Comparison of ENCODE assay signal across 29 cellular contexts in genomic region chr20:37636212-37636975, GRCh38.
"Had no signal": no experiment of that assay in that cellular context is flagged by ENCODE, and none has a peak within 500 bp of the region (broad histone marks: within the 10 kb centered on the region; RNA-seq: fewer than 3 reads in every experiment).

No MANE protein-coding gene starts in this region.

- ATAC-seq: activated CD4-positive, alpha-beta T cell treated with anti-CD3 and anti-CD28 coated beads for 36 hours; activated CD8-positive, alpha-beta memory T cell treated with anti-CD3 and anti-CD28 coated beads, Interleukin-2, amount 10 ng/mL, durations not matched to agents 7 days and 5 days; activated CD8-positive, alpha-beta T cell treated with anti-CD3 and anti-CD28 coated beads, Interleukin-2, amount 10 ng/mL, durations not matched to agents 7 days and 5 days; activated naive CD8-positive, alpha-beta T cell treated with anti-CD3 and anti-CD28 coated beads, Interleukin-2, amount 50 U/mL, for 24 hours; esophagus mucosa had no signal

- H3K27ac ChIP-seq: adrenal gland, breast epithelium, cardiac muscle cell, coronary artery, dorsolateral prefrontal cortex had no signal

- H3K36me3 ChIP-seq: adrenal gland, breast epithelium, cardiac muscle cell had no signal

- FAIRE-seq: frontal cortex had no signal

- H3K4me1 ChIP-seq: adrenal gland, breast epithelium had no signal

- H3K4me3 ChIP-seq: adrenal gland, breast epithelium, cardiac muscle cell, coronary artery, dorsolateral prefrontal cortex had no signal

- H3K27me3 ChIP-seq: adrenal gland, cardiac muscle cell had no signal

- DNase-seq: activated CD4-positive, alpha-beta memory T cell treated with anti-CD3 and anti-CD28 coated beads for 36 hours; activated CD4-positive, alpha-beta T cell treated with anti-CD3 and anti-CD28 coated beads for 36 hours; activated CD4-positive, alpha-beta T cell treated with anti-CD3 and anti-CD28 coated beads, Interleukin-2, amount 10 ng/mL, durations not matched to agents 24 days and 14 days; activated CD4-positive, CD25-positive, alpha-beta regulatory T cell; activated CD4-positive, CD25-positive, alpha-beta regulatory T cell treated with anti-CD3 and anti-CD28 coated beads, Interleukin-2, amount 50 U/mL, for 72 hours; activated CD8-positive, alpha-beta memory T cell treated with anti-CD3 and anti-CD28 coated beads, Interleukin-2, amount 10 ng/mL, durations not matched to agents 7 days and 5 days; activated CD8-positive, alpha-beta memory T cell treated with anti-CD3 and anti-CD28 coated beads, Interleukin-2, amount 50 U/mL, for 4 hours; activated CD8-positive, alpha-beta T cell treated with anti-CD3 and anti-CD28 coated beads, Interleukin-2, amount 10 ng/mL, durations not matched to agents 7 days and 5 days; activated effector memory CD4-positive, alpha-beta T cell treated with anti-CD3 and anti-CD28 coated beads, Interleukin-2, amount 50 U/mL, for 16 hours; activated naive CD4-positive, alpha-beta T cell treated with anti-CD3 and anti-CD28 coated beads for 36 hours; activated naive CD8-positive, alpha-beta T cell treated with anti-CD3 and anti-CD28 coated beads for 36 hours; activated naive CD8-positive, alpha-beta T cell treated with anti-CD3 and anti-CD28 coated beads, Interleukin-2, amount 50 U/mL, for 24 hours; activated T-cell treated with anti-CD3 and anti-CD28 coated beads, Interleukin-2, amount 50 U/mL, for 1 hour; activated T-cell treated with anti-CD3 and anti-CD28 coated beads, Interleukin-2, amount 50 U/mL, for 48 hours; adrenal gland; amygdala; aorta; central memory CD4-positive, alpha-beta T cell; dorsolateral prefrontal cortex; effector memory CD4-positive, alpha-beta T cell; endodermal cell; foreskin fibroblast; head of caudate nucleus; T-helper 2 cell had no signal
